In genomic region chr19:2235396-2236284, GRCh38 we compare ENCODE assay signal across 6 cellular contexts. TPM values are rescaled to one million over a fixed set of nuclear protein-coding genes. Genes with fewer than 3 reads are reported as not detected.
DNase-seq lines count a peak whose midpoint lies in the region; ATAC-seq and TF ChIP-seq lines count a peak whose summit lies in the region.

No MANE protein-coding gene starts in this region.

- ATAC-seq in HG02763 (IDR thresholded peaks at IDR 0.05; ENCODE audit: unreplicated experiment) (peak; percentile 12), left cardiac atrium (peak; percentile 4 to 5)

- H3K4me1 ChIP-seq in thyroid gland: peaks cover 41 to 53% of the 10 kb centered on the region in 2 donors

- DNase-seq in GM03348 (ENCODE audit: low spot score): peak; percentile 56
- no peak for DNase-seq in RWPE1 (ENCODE audit: low spot score)
- no peak for DNase-seq in left cardiac atrium
- peak; percentile 77 to 84 for DNase-seq in thyroid gland
- no peak for DNase-seq in stimulated activated CD4-positive, alpha-beta T cell treated with anti-CD3 and anti-CD28 coated beads, Interleukin-2, amount 100 ng/mL, for 48 hours

- intact Hi-C loops in left cardiac atrium (cut with DNase I) (loop anchor here (5.0 to 10.0 kb wide), 2 partner anchors 37 to 81 kb away; partner anchors contain the start of gene AP3D1 (in 2 of the 2)), thyroid gland (cut with DNase I) (loop anchor here (2.0 to 5.0 kb wide), 2 partner anchors 35 to 97 kb away; no protein-coding TSS in a partner anchor)

- CTCF ChIA-PET in RWPE1 (lab: Yijun Ruan, JAX): interaction anchor here (0.6 to 1.8 kb wide), 7 partner anchors 9 to 398 kb away, joined by 3 to 8 read pairs (median 3); no protein-coding TSS in a partner anchor

- peaks cover 7 to 15% of the 10 kb centered on the region in 2 donors for H3K36me3 ChIP-seq in thyroid gland

- TF ChIP-seq CTCF in RWPE1 (conservative IDR thresholded peaks at IDR 0.05; ENCODE audit: low read depth) (no peak), thyroid gland (IDR thresholded peaks at IDR 0.05) (peak in 1 of 6 experiments; percentile 15)

- peak overlapping the region; percentile 51 to 92 (median 86) for H3K4me3 ChIP-seq in thyroid gland (replicated peaks in 1 of 3)

- no peaks in the 10 kb centered on the region for H3K9me3 ChIP-seq in thyroid gland

- POLR2A ChIA-PET in RWPE1 (lab: Yijun Ruan, JAX; ENCODE audit: low non-redundant PET): no interaction called here

- 1 to 2% methylated on average over 13 to 20 of the region's 73 CpGs for WGBS in thyroid gland, 2 donors

- peak in 1 of 2 donors; percentile 64 for TF ChIP-seq POLR2A in thyroid gland (IDR thresholded peaks at IDR 0.05)

- no peaks in the 10 kb centered on the region for H3K27me3 ChIP-seq in thyroid gland

- peak overlapping the region; percentile 95 for H3K27ac ChIP-seq in RWPE1
- H3K27ac ChIP-seq in thyroid gland: peak overlapping the region; percentile 96 to 99 (median 98)

RNA-seq across cellular contexts. Expression of gene PLEKHJ1, which starts 0.5 kb away (rescaled TPM):
- total RNA-seq in left cardiac atrium: 10 to 100 TPM; 45.2 to 45.7 TPM
- 100 to 1,000 TPM in 3 of 4 donors, 10 to 100 TPM in 1; 86.7 to 179 (median 131) TPM for total RNA-seq in thyroid gland

RNA-seq across cellular contexts. Expression of gene SF3A2, which starts 1.0 kb away (rescaled TPM):
- total RNA-seq in left cardiac atrium (10 to 100 TPM; 28.8 to 34.4 TPM), thyroid gland (10 to 100 TPM; 25.7 to 39.8 (median 30.3) TPM)

RNA-seq across cellular contexts. Expression of gene AMH, which starts 13.5 kb away (rescaled TPM):
- total RNA-seq in left cardiac atrium (1 to 10 TPM in 1 of 2 donors, under 1 TPM in 1; 0.80 to 1.6 TPM), thyroid gland (1 to 10 TPM in 1 of 4 donors, under 1 TPM in 1, not detected in 2; 0.33 to 4.2 TPM)

RNA-seq across cellular contexts. Expression of gene JSRP1, which starts 20.6 kb away (rescaled TPM):
- total RNA-seq in left cardiac atrium (under 1 TPM in 1 of 2 donors, not detected in 1; 0.27 TPM), thyroid gland (not detected)

RNA-seq across cellular contexts. Expression of gene PEAK3, which starts 46.3 kb away (rescaled TPM):
- total RNA-seq in left cardiac atrium (1 to 10 TPM; 1.0 to 2.3 TPM), thyroid gland (1 to 10 TPM in 1 of 4 donors, under 1 TPM in 3; 0.27 to 1.6 (median 0.59) TPM)

Comparison
In these comparisons a context has a peak if more than half of its experiments do, and no peak if none do; other contexts are left out.
1. DNase-seq: peak in GM03348 (single experiment) and thyroid gland (2 of 2); none in RWPE1 (single experiment), left cardiac atrium (single experiment) and stimulated activated CD4-positive, alpha-beta T cell treated with anti-CD3 and anti-CD28 coated beads, Interleukin-2, amount 100 ng/mL, for 48 hours (0 of 2).